1 cellular context compared by ENCODE assay signal in the genomic region with DNA sequence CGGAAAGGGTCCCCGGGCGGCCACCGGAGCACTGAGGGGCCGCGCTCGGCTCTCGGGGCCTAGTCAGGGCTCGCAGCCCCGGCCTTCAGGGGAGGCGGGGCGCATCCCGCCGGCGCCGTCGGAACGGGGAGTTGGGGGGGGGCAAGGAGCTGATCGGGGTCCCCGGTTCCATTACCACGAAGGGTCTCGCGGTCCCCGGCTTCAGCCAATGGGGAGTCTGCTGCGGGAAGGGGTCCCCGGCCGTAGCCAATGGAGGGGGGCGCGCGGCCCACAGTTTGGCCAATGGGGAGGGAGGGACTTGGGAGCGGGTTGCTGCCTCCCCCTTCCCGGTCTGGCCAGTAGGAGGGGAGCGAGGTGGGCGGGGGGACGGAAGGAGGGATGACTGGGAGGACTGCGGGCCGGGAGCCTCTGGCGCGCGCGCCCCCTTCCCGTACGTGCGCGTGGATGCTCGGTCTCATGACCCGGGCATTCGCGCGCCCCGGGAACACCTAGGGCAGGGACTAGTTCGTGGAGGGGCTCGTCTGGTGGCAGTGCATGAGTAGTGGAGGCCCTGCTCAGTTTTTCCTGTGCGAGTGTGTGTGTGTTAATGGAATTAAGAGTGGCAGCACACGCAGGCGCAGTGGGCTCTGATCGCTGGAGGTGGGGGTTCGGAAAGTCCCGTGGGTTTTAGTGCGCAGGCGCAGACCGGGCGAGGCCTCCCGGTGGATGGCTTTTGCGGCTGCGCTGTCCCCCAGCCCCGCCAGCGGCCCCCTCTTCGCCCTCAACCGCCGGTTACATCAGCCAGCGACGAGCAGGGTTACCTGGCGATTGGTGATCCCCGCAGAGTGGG.
A peak's percentile ranks its signal among the peaks of the same experiment; 100 is the strongest.
TF ChIP-seq lines count a peak whose summit lies in the region.

No MANE protein-coding gene starts in this region.

TF ChIP-seq in GM12878, 131 proteins besides CTCF, POLR2A, EP300 and RAD21 (continued from another document and continues in another):
- no peak for TF ChIP-seq PAX8 (IDR thresholded peaks at IDR 0.05)
- no peak for TF ChIP-seq WRNIP1 (IDR thresholded peaks at IDR 0.05; ENCODE audit: borderline replicate concordance, low read depth, low read length)
- no peak for TF ChIP-seq CEBPZ (IDR thresholded peaks at IDR 0.05; ENCODE audit: low read depth, low read length)
- TF ChIP-seq RFX5 (IDR thresholded peaks at IDR 0.05; ENCODE audit: low read depth, low read length) = peak; percentile 52; the same call in 1 of the 2 replicates
- TF ChIP-seq, protein P1, sequence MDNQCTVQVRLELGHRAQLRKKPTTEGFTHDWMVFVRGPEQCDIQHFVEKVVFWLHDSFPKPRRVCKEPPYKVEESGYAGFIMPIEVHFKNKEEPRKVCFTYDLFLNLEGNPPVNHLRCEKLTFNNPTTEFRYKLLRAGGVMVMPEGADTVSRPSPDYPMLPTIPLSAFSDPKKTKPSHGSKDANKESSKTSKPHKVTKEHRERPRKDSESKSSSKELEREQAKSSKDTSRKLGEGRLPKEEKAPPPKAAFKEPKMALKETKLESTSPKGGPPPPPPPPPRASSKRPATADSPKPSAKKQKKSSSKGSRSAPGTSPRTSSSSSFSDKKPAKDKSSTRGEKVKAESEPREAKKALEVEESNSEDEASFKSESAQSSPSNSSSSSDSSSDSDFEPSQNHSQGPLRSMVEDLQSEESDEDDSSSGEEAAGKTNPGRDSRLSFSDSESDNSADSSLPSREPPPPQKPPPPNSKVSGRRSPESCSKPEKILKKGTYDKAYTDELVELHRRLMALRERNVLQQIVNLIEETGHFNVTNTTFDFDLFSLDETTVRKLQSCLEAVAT (IDR thresholded peaks at IDR 0.05) = 0 out of 2 replicates have a peak, but pooled peaks have one; percentile 61
- no peak for TF ChIP-seq POU2F2 (IDR thresholded peaks at IDR 0.05; ENCODE audit: borderline replicate concordance, low read depth, low read length)
- 0 out of 2 replicates have a peak, but pooled peaks have one; percentile 48 for TF ChIP-seq ATF7 (IDR thresholded peaks at IDR 0.05; ENCODE audit: low read depth)
- TF ChIP-seq, protein P2, sequence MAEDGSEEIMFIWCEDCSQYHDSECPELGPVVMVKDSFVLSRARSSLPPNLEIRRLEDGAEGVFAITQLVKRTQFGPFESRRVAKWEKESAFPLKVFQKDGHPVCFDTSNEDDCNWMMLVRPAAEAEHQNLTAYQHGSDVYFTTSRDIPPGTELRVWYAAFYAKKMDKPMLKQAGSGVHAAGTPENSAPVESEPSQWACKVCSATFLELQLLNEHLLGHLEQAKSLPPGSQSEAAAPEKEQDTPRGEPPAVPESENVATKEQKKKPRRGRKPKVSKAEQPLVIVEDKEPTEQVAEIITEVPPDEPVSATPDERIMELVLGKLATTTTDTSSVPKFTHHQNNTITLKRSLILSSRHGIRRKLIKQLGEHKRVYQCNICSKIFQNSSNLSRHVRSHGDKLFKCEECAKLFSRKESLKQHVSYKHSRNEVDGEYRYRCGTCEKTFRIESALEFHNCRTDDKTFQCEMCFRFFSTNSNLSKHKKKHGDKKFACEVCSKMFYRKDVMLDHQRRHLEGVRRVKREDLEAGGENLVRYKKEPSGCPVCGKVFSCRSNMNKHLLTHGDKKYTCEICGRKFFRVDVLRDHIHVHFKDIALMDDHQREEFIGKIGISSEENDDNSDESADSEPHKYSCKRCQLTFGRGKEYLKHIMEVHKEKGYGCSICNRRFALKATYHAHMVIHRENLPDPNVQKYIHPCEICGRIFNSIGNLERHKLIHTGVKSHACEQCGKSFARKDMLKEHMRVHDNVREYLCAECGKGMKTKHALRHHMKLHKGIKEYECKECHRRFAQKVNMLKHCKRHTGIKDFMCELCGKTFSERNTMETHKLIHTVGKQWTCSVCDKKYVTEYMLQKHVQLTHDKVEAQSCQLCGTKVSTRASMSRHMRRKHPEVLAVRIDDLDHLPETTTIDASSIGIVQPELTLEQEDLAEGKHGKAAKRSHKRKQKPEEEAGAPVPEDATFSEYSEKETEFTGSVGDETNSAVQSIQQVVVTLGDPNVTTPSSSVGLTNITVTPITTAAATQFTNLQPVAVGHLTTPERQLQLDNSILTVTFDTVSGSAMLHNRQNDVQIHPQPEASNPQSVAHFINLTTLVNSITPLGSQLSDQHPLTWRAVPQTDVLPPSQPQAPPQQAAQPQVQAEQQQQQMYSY (CRISPR knock-in tag; IDR thresholded peaks at IDR 0.05) = no peak
- TF ChIP-seq BCL11A (IDR thresholded peaks at IDR 0.05; ENCODE audit: low read depth, low read length) = no peak
- TF ChIP-seq YY1 (IDR thresholded peaks at IDR 0.05; ENCODE audit: low read depth, low read length) = 0 out of 2 replicates have a peak, but pooled peaks have one; percentile 26
- TF ChIP-seq RELB (IDR thresholded peaks at IDR 0.05; ENCODE audit: low read depth) = peak; percentile 96
- TF ChIP-seq NR2C1 (IDR thresholded peaks at IDR 0.05) = no peak
- TF ChIP-seq, protein P3, sequence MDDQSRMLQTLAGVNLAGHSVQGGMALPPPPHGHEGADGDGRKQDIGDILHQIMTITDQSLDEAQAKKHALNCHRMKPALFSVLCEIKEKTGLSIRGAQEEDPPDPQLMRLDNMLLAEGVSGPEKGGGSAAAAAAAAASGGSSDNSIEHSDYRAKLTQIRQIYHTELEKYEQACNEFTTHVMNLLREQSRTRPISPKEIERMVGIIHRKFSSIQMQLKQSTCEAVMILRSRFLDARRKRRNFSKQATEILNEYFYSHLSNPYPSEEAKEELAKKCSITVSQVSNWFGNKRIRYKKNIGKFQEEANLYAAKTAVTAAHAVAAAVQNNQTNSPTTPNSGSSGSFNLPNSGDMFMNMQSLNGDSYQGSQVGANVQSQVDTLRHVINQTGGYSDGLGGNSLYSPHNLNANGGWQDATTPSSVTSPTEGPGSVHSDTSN (IDR thresholded peaks at IDR 0.05; ENCODE audit: insufficient replicate concordance, low read depth, low read length) = no peak
- no peak for TF ChIP-seq KLF5 (IDR thresholded peaks at IDR 0.05; ENCODE audit: partially characterized antibody)
- peak; percentile 61; the same call in 1 of the 2 replicates for TF ChIP-seq STAT1 (conservative IDR thresholded peaks at IDR 0.05)
- no peak; the same call in 1 of the 2 replicates for TF ChIP-seq ZBTB4 (CRISPR knock-in tag; IDR thresholded peaks at IDR 0.05)
- no peak for TF ChIP-seq KAT2A (conservative IDR thresholded peaks at IDR 0.05; ENCODE audit: control insufficient read depth, low read depth, low read length)
- TF ChIP-seq GATAD2B (conservative IDR thresholded peaks at IDR 0.05; ENCODE audit: low read depth) = no peak
- peak; percentile 44 for TF ChIP-seq FOS (IDR thresholded peaks at IDR 0.05; ENCODE audit: borderline replicate concordance, extremely low read depth, insufficient read length)
- no peak for TF ChIP-seq ESRRA (IDR thresholded peaks at IDR 0.05; ENCODE audit: low read length)
- peak; percentile 71 for TF ChIP-seq CREB1 (IDR thresholded peaks at IDR 0.05; ENCODE audit: low read depth)
- no peak for TF ChIP-seq JUNB (IDR thresholded peaks at IDR 0.05)
- peak; percentile 69 for TF ChIP-seq CBFB (IDR thresholded peaks at IDR 0.05; ENCODE audit: low read depth)
- TF ChIP-seq TCF7 (IDR thresholded peaks at IDR 0.05; ENCODE audit: borderline replicate concordance) = no peak
- TF ChIP-seq RUNX3 (IDR thresholded peaks at IDR 0.05; ENCODE audit: low read length) = peak; percentile 73
- TF ChIP-seq POLR2AphosphoS2 (IDR thresholded peaks at IDR 0.05; ENCODE audit: low read depth, low read length) = peak; percentile 85
- no peak for TF ChIP-seq ZSCAN29 (IDR thresholded peaks at IDR 0.05)
- no peak for TF ChIP-seq BMI1 (IDR thresholded peaks at IDR 0.05; ENCODE audit: borderline replicate concordance)
- peak; percentile 82 for TF ChIP-seq NRF1 (conservative IDR thresholded peaks at IDR 0.05; ENCODE audit: low read depth, low read length)
- peak; percentile 72; the same call in 1 of the 2 replicates for TF ChIP-seq MXI1 (IDR thresholded peaks at IDR 0.05; ENCODE audit: low read depth, low read length)
- 0 out of 2 replicates have a peak, but pooled peaks have one; percentile 46 for TF ChIP-seq LARP7 (IDR thresholded peaks at IDR 0.05)
- TF ChIP-seq RBBP5 (conservative IDR thresholded peaks at IDR 0.05) = no peak
- no peak for TF ChIP-seq SKIL (IDR thresholded peaks at IDR 0.05; ENCODE audit: low read depth, poor library complexity, severe bottlenecking)
- no peak for TF ChIP-seq TBL1XR1 (IDR thresholded peaks at IDR 0.05; ENCODE audit: low read depth, low read length)
- TF ChIP-seq HDAC6 (IDR thresholded peaks at IDR 0.05; ENCODE audit: unreplicated experiment) = no peak
- no peak for TF ChIP-seq CBX5 (IDR thresholded peaks at IDR 0.05; ENCODE audit: low read depth)
- no peak for TF ChIP-seq MYB (IDR thresholded peaks at IDR 0.05; ENCODE audit: borderline replicate concordance, low read depth, low read length)
- TF ChIP-seq EZH2 (IDR thresholded peaks at IDR 0.05; ENCODE audit: borderline replicate concordance, control insufficient read depth, low read depth, low read length) = no peak
- no peak for TF ChIP-seq ZNF622 (IDR thresholded peaks at IDR 0.05)
